ENCODE assay signal across 21 cellular contexts in genomic region chr11:74462631-74463030, GRCh38. TPM values are rescaled to one million over a fixed set of nuclear protein-coding genes. Genes with fewer than 3 reads are reported as not detected.
DNase-seq lines count a peak whose midpoint lies in the region; ATAC-seq, FAIRE-seq and TF ChIP-seq lines count a peak whose summit lies in the region.
"Had no signal": no experiment of that assay in that cellular context is flagged by ENCODE, and none has a peak within 500 bp of the region (broad histone marks: within the 10 kb centered on the region; RNA-seq: fewer than 3 reads in every experiment).

No MANE protein-coding gene starts in this region.

- intact Hi-C loops in activated T-helper 2 cell treated with anti-CD3 and anti-CD28 coated beads, Interferon-gamma antibody, Interleukin-2, Interleukin-4, amounts not matched to agents 10 μg/mL and 5 μg/mL and 100 μg/mL, durations not matched to agents 14 hours and 24 hours and 36 hours (cut with micrococcal nuclease), result no loop called here

- H3K9me3 ChIP-seq in H1 (ENCODE audit: insufficient read depth in 2 of 2, low read depth in 1 of 2, low read length in 1 of 2), result no peaks in the 10 kb centered on the region
- no peaks in the 10 kb centered on the region for H3K9me3 ChIP-seq in skeletal muscle tissue (ENCODE audit: control insufficient read depth in 3 of 3, low read length in 3 of 3)
- H3K9me3 ChIP-seq: esophagus squamous epithelium had no signal

- no peak overlapping the region for H3K27ac Mint-ChIP-seq in activated T-helper 2 cell treated with anti-CD3 and anti-CD28 coated beads, Interferon-gamma antibody, Interleukin-2, Interleukin-4, amounts not matched to agents 10 μg/mL and 5 μg/mL and 100 μg/mL, durations not matched to agents 14 hours and 24 hours and 36 hours
- no peak overlapping the region for H3K27ac Mint-ChIP-seq in stimulated activated naive B cell treated with anti-CD40 and anti-IgM and Interleukin-4, amounts not matched to agents 10 μg/mL and 1 μg/mL and 100 μg/mL, for 72 hours
- H3K27ac Mint-ChIP-seq: activated CD4-positive, alpha-beta memory T cell treated with anti-CD3 and anti-CD28 coated beads for 36 hours; activated naive CD8-positive, alpha-beta T cell; immature natural killer cell had no signal

- H3K56ac ChIP-seq in H1 (replicated peaks; ENCODE audit: insufficient read length, low read depth, low read length), result no peak overlapping the region

- H3K9ac ChIP-seq in H1 (replicated peaks in 1 of 4; ENCODE audit: extremely low read depth in 1 of 4, low read depth in 3 of 4, low read length in 3 of 4) (no peak overlapping the region), skeletal muscle tissue (ENCODE audit: low read depth in 1 of 3, low read length in 3 of 3) (no peak overlapping the region)

- no peaks in the 10 kb centered on the region for H3K79me1 ChIP-seq in H1 (ENCODE audit: low read depth, low read length)

- H3K36me3 ChIP-seq in H1 (ENCODE audit: control insufficient read depth in 2 of 4, insufficient read depth in 4 of 4, low read length in 3 of 4) (no peaks in the 10 kb centered on the region), skeletal muscle tissue (ENCODE audit: control insufficient read depth in 3 of 3, insufficient read depth in 3 of 3, low read length in 3 of 3) (no peaks in the 10 kb centered on the region)
- H3K36me3 ChIP-seq: brain microvascular endothelial cell, WERI-Rb-1 had no signal

- in situ Hi-C loops in G401 (cut with HindIII; ENCODE audit: low sequenced_read_pairs), result no loop called here

- TF ChIP-seq CTCF in H1 (IDR thresholded peaks at IDR 0.05; ENCODE audit: control extremely low read depth in 1 of 3, insufficient read depth in 1 of 3, low read depth in 1 of 3, low read length in 3 of 3), result no peak

- H3K18ac ChIP-seq in H1 (ENCODE audit: extremely low read depth, low read length), result no peak overlapping the region

- no peak overlapping the region for H3K4ac ChIP-seq in H1 (replicated peaks; ENCODE audit: insufficient read length, low read depth, low read length)

- DNase-seq in GF-D8 (lab: John Stamatoyannopoulos, UW) (peak; percentile 42), NOMO-1 treated with DMSO at 0.1 percent for 48 hours (lab: John Stamatoyannopoulos, UW; ENCODE audit: unreplicated experiment) (peak; percentile 55), H1 (ENCODE audit: low read depth in 1 of 2, low spot score in 2 of 2) (no peak), G401 (ENCODE audit: low spot score) (no peak), RKO (ENCODE audit: low spot score) (no peak)
- DNase-seq in activated T-helper 2 cell treated with anti-CD3 and anti-CD28 coated beads, Interferon-gamma antibody, Interleukin-2, Interleukin-4, amounts not matched to agents 10 μg/mL and 5 μg/mL and 100 μg/mL, durations not matched to agents 14 hours and 24 hours and 36 hours (ENCODE audit: low spot score), result no peak
- DNase-seq in stimulated activated naive B cell treated with anti-CD40 and anti-IgM and Interleukin-4, amounts not matched to agents 10 μg/mL and 1 μg/mL and 100 μg/mL, for 72 hours, result no peak
- DNase-seq: activated CD4-positive, alpha-beta memory T cell treated with anti-CD3 and anti-CD28 coated beads for 36 hours; activated T-cell treated with anti-CD3 and anti-CD28 coated beads, Interleukin-2, amount 50 U/mL, for 48 hours; brain microvascular endothelial cell; COR-L47; EL; esophagus squamous epithelium; immature natural killer cell; NCI-H187 treated with DMSO at 0.1 percent for 48 hours had no signal

- no peak overlapping the region for H4K5ac ChIP-seq in H1 (ENCODE audit: insufficient read length, low read depth, low read length)

- H2BK12ac ChIP-seq in H1 (ENCODE audit: low read depth, low read length), result no peak overlapping the region

- no peak for FAIRE-seq in H1 (lab: Jason Lieb, UNC)

- H3K27ac ChIP-seq in H1 (ENCODE audit: low read depth, low read length) (no peak overlapping the region), skeletal muscle tissue (ENCODE audit: low read depth, low read length) (peak overlapping the region; percentile 43)
- H3K27ac ChIP-seq: brain microvascular endothelial cell, WERI-Rb-1 had no signal

- no peak overlapping the region for H2BK15ac ChIP-seq in H1 (ENCODE audit: low read length)

- TF ChIP-seq EP300 in H1 (IDR thresholded peaks at IDR 0.05; ENCODE audit: borderline replicate concordance in 1 of 2, low read depth in 2 of 2, low read length in 2 of 2), result no peak

- no peaks in the 10 kb centered on the region; the same call in 1 of the 2 replicates for H3K23me2 ChIP-seq in H1 (ENCODE audit: low read depth, low read length)

- H2AK5ac ChIP-seq in H1 (ENCODE audit: low read depth, low read length), result no peak overlapping the region

- H2BK5ac ChIP-seq in H1 (ENCODE audit: low read depth, low read length), result no peak overlapping the region

- CTCF ChIA-PET in H1 (lab: Charles Lee; ENCODE audit: partially characterized antibody), result interaction anchor here (1.2 to 5.3 kb wide), 9 partner anchors 10 to 126 kb away, joined by 3 to 42 read pairs (median 5); partner anchors contain the start of gene PGM2L1

- H3K27me3 Mint-ChIP-seq in activated T-helper 2 cell treated with anti-CD3 and anti-CD28 coated beads, Interferon-gamma antibody, Interleukin-2, Interleukin-4, amounts not matched to agents 10 μg/mL and 5 μg/mL and 100 μg/mL, durations not matched to agents 14 hours and 24 hours and 36 hours (ENCODE audit: low read depth), result peaks cover 16% of the 10 kb centered on the region
- peaks cover 26 to 32% of the 10 kb centered on the region in 2 donors for H3K27me3 Mint-ChIP-seq in stimulated activated naive B cell treated with anti-CD40 and anti-IgM and Interleukin-4, amounts not matched to agents 10 μg/mL and 1 μg/mL and 100 μg/mL, for 72 hours

- H4K20me1 ChIP-seq in H1 (replicated peaks in 1 of 2; ENCODE audit: control insufficient read depth in 1 of 2, insufficient read depth in 2 of 2, low read length in 2 of 2), result no peaks in the 10 kb centered on the region

- no peak overlapping the region for H3K4me3 Mint-ChIP-seq in activated T-helper 2 cell treated with anti-CD3 and anti-CD28 coated beads, Interferon-gamma antibody, Interleukin-2, Interleukin-4, amounts not matched to agents 10 μg/mL and 5 μg/mL and 100 μg/mL, durations not matched to agents 14 hours and 24 hours and 36 hours (ENCODE audit: low read depth)
- H3K4me3 Mint-ChIP-seq in stimulated activated naive B cell treated with anti-CD40 and anti-IgM and Interleukin-4, amounts not matched to agents 10 μg/mL and 1 μg/mL and 100 μg/mL, for 72 hours, result no peak overlapping the region
- H3K4me3 Mint-ChIP-seq: activated CD4-positive, alpha-beta memory T cell treated with anti-CD3 and anti-CD28 coated beads for 36 hours; activated naive CD8-positive, alpha-beta T cell; immature natural killer cell had no signal

- H3K4me2 ChIP-seq in H1 (ENCODE audit: insufficient read depth in 1 of 2, low read depth in 2 of 2, low read length in 2 of 2), result no peak overlapping the region

- H3K23ac ChIP-seq in H1 (ENCODE audit: insufficient read length), result no peak overlapping the region

- no peak overlapping the region for H2BK120ac ChIP-seq in H1 (replicated peaks; ENCODE audit: low read depth, low read length)

- no peak overlapping the region for H4K91ac ChIP-seq in H1 (replicated peaks; ENCODE audit: insufficient read length, low read length)

- H3K4me1 Mint-ChIP-seq in activated T-helper 2 cell treated with anti-CD3 and anti-CD28 coated beads, Interferon-gamma antibody, Interleukin-2, Interleukin-4, amounts not matched to agents 10 μg/mL and 5 μg/mL and 100 μg/mL, durations not matched to agents 14 hours and 24 hours and 36 hours (ENCODE audit: low read depth), result no peaks in the 10 kb centered on the region
- H3K4me1 Mint-ChIP-seq in stimulated activated naive B cell treated with anti-CD40 and anti-IgM and Interleukin-4, amounts not matched to agents 10 μg/mL and 1 μg/mL and 100 μg/mL, for 72 hours, result peaks cover 2% of the 10 kb centered on the region in 2 donors

- peak overlapping the region; percentile 26; the same call in 1 of the 2 replicates for H2BK20ac ChIP-seq in H1 (ENCODE audit: low read length)

- peaks cover under 1 to 11% (median 6%) of the 10 kb centered on the region in 4 experiments for H3K4me1 ChIP-seq in H1 (replicated peaks in 1 of 4; ENCODE audit: control insufficient read depth in 3 of 4, insufficient read depth in 4 of 4, low read length in 3 of 4)
- H3K4me1 ChIP-seq in skeletal muscle tissue (ENCODE audit: control insufficient read depth in 3 of 3, insufficient read depth in 3 of 3, low read length in 3 of 3), result peaks cover 10 to 27% (median 11%) of the 10 kb centered on the region in 3 donors

- H3K4me3 ChIP-seq in H1 (ENCODE audit: extremely low read depth in 1 of 4, insufficient read depth in 2 of 4, low read depth in 3 of 4, low read length in 4 of 4), result no peak overlapping the region
- H3K4me3 ChIP-seq in skeletal muscle tissue (ENCODE audit: low read length in 3 of 3), result no peak overlapping the region

- no peak for TF ChIP-seq POLR2A in H1 (IDR thresholded peaks at IDR 0.05; ENCODE audit: control extremely low read depth in 1 of 2, low read depth in 2 of 2, low read length in 2 of 2)

- H3K27me3 ChIP-seq in H1 (replicated peaks in 1 of 4; ENCODE audit: control insufficient read depth in 3 of 4, extremely low read depth in 1 of 4, insufficient read depth in 3 of 4, low read length in 3 of 4), result peaks cover 0 to 5% (median 0%) of the 10 kb centered on the region in 4 experiments; a peak in 3 of 7 replicates
- H3K27me3 ChIP-seq in skeletal muscle tissue (ENCODE audit: control insufficient read depth in 3 of 3, insufficient read depth in 3 of 3, low read length in 3 of 3), result no peaks in the 10 kb centered on the region
- H3K27me3 ChIP-seq: brain microvascular endothelial cell had no signal

- H2AFZ ChIP-seq in H1 (ENCODE audit: low read length), result no peak overlapping the region

- 94% methylated on average over 5 of the region's 5 CpGs; no CpG with 5 or more reads in 1 of the 2 experiments for WGBS in H1 (ENCODE audit: extremely low coverage in 1 of 2, insufficient coverage in 1 of 2, insufficient read length in 1 of 2, insufficient replicate concordance in 2 of 2, low coverage in 1 of 2, low lambda C conversion rate in 2 of 2, missing lambda C conversion rate in 1 of 2), 2 experiments

- ATAC-seq in stimulated activated naive B cell treated with anti-CD40 and anti-IgM and Interleukin-4, amounts not matched to agents 10 μg/mL and 1 μg/mL and 100 μg/mL, for 72 hours (replicated peaks), result no peak

- H3K79me2 ChIP-seq in H1 (ENCODE audit: control insufficient read depth in 1 of 2, insufficient read depth in 2 of 2, low read length in 2 of 2), result no peaks in the 10 kb centered on the region

- TF ChIP-seq RAD21 in H1 (IDR thresholded peaks at IDR 0.05 in 1 of 2, conservative IDR thresholded peaks at IDR 0.05 in 1 of 2; ENCODE audit: low read depth in 2 of 2, low read length in 2 of 2), result no peak

- H3K9me3 Mint-ChIP-seq in activated T-helper 2 cell treated with anti-CD3 and anti-CD28 coated beads, Interferon-gamma antibody, Interleukin-2, Interleukin-4, amounts not matched to agents 10 μg/mL and 5 μg/mL and 100 μg/mL, durations not matched to agents 14 hours and 24 hours and 36 hours, result no peaks in the 10 kb centered on the region
- H3K9me3 Mint-ChIP-seq in stimulated activated naive B cell treated with anti-CD40 and anti-IgM and Interleukin-4, amounts not matched to agents 10 μg/mL and 1 μg/mL and 100 μg/mL, for 72 hours, result no peaks in the 10 kb centered on the region
- H3K9me3 Mint-ChIP-seq: activated CD4-positive, alpha-beta memory T cell treated with anti-CD3 and anti-CD28 coated beads for 36 hours; immature natural killer cell had no signal

- POLR2A ChIA-PET in H1 (lab: Charles Lee; ENCODE audit: partially characterized antibody), result interaction anchor here (1.3 kb wide), 1 partner anchor 31 kb away, joined by 5 read pairs; the partner anchor contains the start of gene LIPT2

- H3K36me3 Mint-ChIP-seq in activated T-helper 2 cell treated with anti-CD3 and anti-CD28 coated beads, Interferon-gamma antibody, Interleukin-2, Interleukin-4, amounts not matched to agents 10 μg/mL and 5 μg/mL and 100 μg/mL, durations not matched to agents 14 hours and 24 hours and 36 hours (ENCODE audit: low read depth), result no peaks in the 10 kb centered on the region
- H3K36me3 Mint-ChIP-seq in stimulated activated naive B cell treated with anti-CD40 and anti-IgM and Interleukin-4, amounts not matched to agents 10 μg/mL and 1 μg/mL and 100 μg/mL, for 72 hours, result no peaks in the 10 kb centered on the region
- H3K36me3 Mint-ChIP-seq: activated CD4-positive, alpha-beta memory T cell treated with anti-CD3 and anti-CD28 coated beads for 36 hours; activated naive CD8-positive, alpha-beta T cell; immature natural killer cell had no signal

- no peak overlapping the region for H3K14ac ChIP-seq in H1 (ENCODE audit: insufficient read length)

- H4K8ac ChIP-seq in H1 (ENCODE audit: extremely low read depth, insufficient read depth, low read length), result no peak overlapping the region

RNA-seq across cellular contexts. Expression of gene KCNE3, which starts 4.7 kb away (rescaled TPM):
- total RNA-seq in H1 (2021; fragmentation: NEBNext Ultra II Directional; extraction: Animal tissue kit (Norgen Biotek cat#: 25700)), result 2.8 and 3.5 TPM in 2 replicates
- polyA plus RNA-seq in H1 (2011; rRNA removed), result 1.9 and 4.1 TPM in 2 replicates
- 4.1 TPM for polyA plus RNA-seq in H1 (2011; cell fraction: cytosol; rRNA removed)
- polyA plus RNA-seq in H1 (2011; cell fraction: nucleus; rRNA removed), result 4.5 TPM
- 1.8 to 3.9 TPM (median 2.4 TPM) in 4 replicates for polyA plus RNA-seq in H1 (2012, experiment 1 of 2)
- 2.3 TPM for polyA plus RNA-seq in H1 (2012, experiment 2 of 2)
- polyA plus RNA-seq in H1 (2013, experiment 1 of 2), result 2.9 TPM
- 2.7 TPM for polyA plus RNA-seq in H1 (2013, experiment 2 of 2)
- polyA minus RNA-seq in H1 (2011; rRNA and poly(A)+ RNA removed), result 2.9 and 4.5 TPM in 2 replicates
- 3.2 TPM for polyA minus RNA-seq in H1 (2011; cell fraction: cytosol; rRNA and poly(A)+ RNA removed)
- polyA minus RNA-seq in H1 (2011; cell fraction: nucleus; rRNA and poly(A)+ RNA removed), result 1.1 TPM
- 4.7 TPM for total RNA-seq in skeletal muscle tissue
- not detected in 2 replicates for total RNA-seq in activated T-helper 2 cell treated with anti-CD3 and anti-CD28 coated beads, Interferon-gamma antibody, Interleukin-2, Interleukin-4, amounts not matched to agents 10 μg/mL and 5 μg/mL and 100 μg/mL, durations not matched to agents 14 hours and 24 hours and 36 hours
- total RNA-seq in G401 (2014; rRNA removed; shearing (Covaris generic)), result not detected in 2 replicates
- total RNA-seq: activated CD4-positive, alpha-beta memory T cell treated with anti-CD3 and anti-CD28 coated beads for 36 hours; NCI-H460; OCI-LY7 had no signal
- polyA plus RNA-seq: neural cell had no signal

RNA-seq across cellular contexts. Expression of gene LIPT2, which starts 30.9 kb away (rescaled TPM):
- total RNA-seq in H1 (2021; fragmentation: NEBNext Ultra II Directional; extraction: Animal tissue kit (Norgen Biotek cat#: 25700)), result 6.4 and 7.7 TPM in 2 replicates
- polyA plus RNA-seq in H1 (2011; rRNA removed), result 16.4 and 16.7 TPM in 2 replicates
- 15.4 TPM for polyA plus RNA-seq in H1 (2011; cell fraction: cytosol; rRNA removed)
- polyA plus RNA-seq in H1 (2011; cell fraction: nucleus; rRNA removed), result 11.5 TPM
- 4.9 to 6.9 TPM (median 5.9 TPM) in 4 replicates for polyA plus RNA-seq in H1 (2012, experiment 1 of 2)
- polyA plus RNA-seq in H1 (2012, experiment 2 of 2), result 7.6 TPM
- polyA plus RNA-seq in H1 (2013, experiment 1 of 2), result 7.0 TPM
- 7.0 TPM for polyA plus RNA-seq in H1 (2013, experiment 2 of 2)
- 10.8 and 17.9 TPM in 2 replicates for polyA minus RNA-seq in H1 (2011; rRNA and poly(A)+ RNA removed)
- 9.2 TPM for polyA minus RNA-seq in H1 (2011; cell fraction: cytosol; rRNA and poly(A)+ RNA removed)
- 14.3 TPM for polyA minus RNA-seq in H1 (2011; cell fraction: nucleus; rRNA and poly(A)+ RNA removed)
- total RNA-seq in skeletal muscle tissue, result 2.6 TPM
- 5.3 and 5.7 TPM in 2 replicates for total RNA-seq in activated T-helper 2 cell treated with anti-CD3 and anti-CD28 coated beads, Interferon-gamma antibody, Interleukin-2, Interleukin-4, amounts not matched to agents 10 μg/mL and 5 μg/mL and 100 μg/mL, durations not matched to agents 14 hours and 24 hours and 36 hours
- 9.4 and 26.9 TPM in 2 replicates for total RNA-seq in G401 (2014; rRNA removed; shearing (Covaris generic))

Comparison
In these comparisons a context has a peak if more than half of its experiments do, and no peak if none do; other contexts are left out.
1. DNase-seq: peak in GF-D8 (single experiment) and NOMO-1 treated with DMSO at 0.1 percent for 48 hours (single experiment); none in H1 (0 of 2), activated T-helper 2 cell treated with anti-CD3 and anti-CD28 coated beads, Interferon-gamma antibody, Interleukin-2, Interleukin-4, amounts not matched to agents 10 μg/mL and 5 μg/mL and 100 μg/mL, durations not matched to agents 14 hours and 24 hours and 36 hours (single experiment), stimulated activated naive B cell treated with anti-CD40 and anti-IgM and Interleukin-4, amounts not matched to agents 10 μg/mL and 1 μg/mL and 100 μg/mL, for 72 hours (single experiment), G401 (single experiment) and RKO (single experiment).